Comparison of ENCODE assay signal across 22 cellular contexts in the genomic region with DNA sequence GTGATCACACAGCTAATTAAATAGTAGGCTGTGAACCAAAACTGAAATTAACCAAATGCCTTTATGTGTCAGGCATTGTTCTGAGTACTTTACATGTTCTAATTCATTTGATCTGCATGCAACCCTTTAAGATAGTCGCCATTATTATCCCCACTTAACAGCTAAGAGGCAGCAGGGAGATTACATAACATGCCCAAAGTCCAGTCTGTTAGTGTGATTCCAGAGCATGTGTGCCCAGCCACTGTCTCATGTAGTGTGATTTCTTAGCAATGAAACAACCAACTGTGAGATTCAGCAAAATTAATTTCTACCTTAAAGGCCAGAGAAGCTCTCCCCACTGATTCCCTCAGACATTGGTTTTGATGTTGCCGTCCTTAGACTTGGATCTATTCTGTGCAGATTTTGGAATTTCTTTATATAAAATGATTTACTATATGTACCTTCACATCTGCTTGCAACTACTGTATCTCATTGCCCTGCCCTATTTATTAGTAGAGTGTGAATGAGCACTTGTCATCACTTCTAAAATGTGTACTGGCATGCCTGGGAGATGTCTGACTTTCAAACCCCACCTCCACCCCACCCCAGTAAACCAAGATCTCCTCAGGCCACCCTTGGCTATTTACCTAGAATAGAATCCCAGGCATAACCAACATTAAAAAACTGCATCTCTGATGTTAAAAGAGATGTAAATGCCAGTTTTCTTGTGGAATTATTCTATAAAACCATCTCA.
"Had no signal": no experiment of that assay in that cellular context is flagged by ENCODE, and none has a peak within 500 bp of the region (broad histone marks: within the 10 kb centered on the region; RNA-seq: fewer than 3 reads in every experiment).

No MANE protein-coding gene starts in this region.

- H3K9me3 Mint-ChIP-seq: activated B cell treated with CpG ODN at 0.5 μM for 24 hours; activated CD8-positive, alpha-beta T cell treated with anti-CD3 and anti-CD28 coated beads for 36 hours; activated T-cell treated with anti-CD3 and anti-CD28 coated beads, Interleukin-2, amount 50 U/mL, for 24 hours; activated T-helper 2 cell treated with anti-CD3 and anti-CD28 coated beads, Interferon-gamma antibody, Interleukin-2, Interleukin-4, amounts not matched to agents 10 μg/mL and 5 μg/mL and 100 μg/mL, durations not matched to agents 14 hours and 24 hours and 36 hours; immature natural killer cell; mesothelial cell of epicardium; nephron progenitor cell; T-cell had no signal

- H3K27me3 Mint-ChIP-seq: activated B cell treated with CpG ODN at 0.5 μM for 24 hours; activated CD8-positive, alpha-beta T cell treated with anti-CD3 and anti-CD28 coated beads for 36 hours; activated T-cell treated with anti-CD3 and anti-CD28 coated beads, Interleukin-2, amount 50 U/mL, for 24 hours; T-cell had no signal

- H3K4me3 Mint-ChIP-seq: activated B cell treated with CpG ODN at 0.5 μM for 24 hours; activated CD8-positive, alpha-beta T cell treated with anti-CD3 and anti-CD28 coated beads for 36 hours; activated T-cell treated with anti-CD3 and anti-CD28 coated beads, Interleukin-2, amount 50 U/mL, for 24 hours; immature natural killer cell; mesothelial cell of epicardium; nephron progenitor cell; T-cell had no signal

- DNase-seq: activated B cell treated with CpG ODN at 0.5 μM for 24 hours; activated CD4-positive, alpha-beta T cell treated with anti-CD3 and anti-CD28 coated beads for 48 hours; activated CD8-positive, alpha-beta T cell treated with anti-CD3 and anti-CD28 coated beads for 36 hours; activated naive CD4-positive, alpha-beta T cell treated with Interleukin-2 at 50 U/mL for 16 hours; activated T-cell treated with anti-CD3 and anti-CD28 coated beads, Interleukin-2, amount 50 U/mL, for 24 hours; aorta; brain microvascular endothelial cell; cerebellar nuclear complex; cortex of kidney; immature natural killer cell; nephron progenitor cell; nucleus accumbens; stimulated activated CD4-positive, alpha-beta T cell treated with anti-CD3 and anti-CD28 coated beads, Interleukin-12 subunit alpha, Interleukin-12 subunit beta, amount 100 ng/mL, for 4 hours; stimulated activated CD4-positive, alpha-beta T cell treated with anti-CD3 and anti-CD28 coated beads, Interleukin-1b, Interleukin-23, amount 100 ng/mL, for 48 hours; stimulated activated naive CD4-positive, alpha-beta T cell treated with Interleukin-2 at 50 U/mL for 16 hours; T-cell; T-helper 9 cell; tibial artery had no signal

- ATAC-seq: activated CD8-positive, alpha-beta T cell treated with anti-CD3 and anti-CD28 coated beads for 36 hours; T-cell had no signal

- H3K27ac Mint-ChIP-seq: activated B cell treated with CpG ODN at 0.5 μM for 24 hours; activated CD8-positive, alpha-beta T cell treated with anti-CD3 and anti-CD28 coated beads for 36 hours; activated T-cell treated with anti-CD3 and anti-CD28 coated beads, Interleukin-2, amount 50 U/mL, for 24 hours; activated T-helper 2 cell treated with anti-CD3 and anti-CD28 coated beads, Interferon-gamma antibody, Interleukin-2, Interleukin-4, amounts not matched to agents 10 μg/mL and 5 μg/mL and 100 μg/mL, durations not matched to agents 14 hours and 24 hours and 36 hours; immature natural killer cell; mesothelial cell of epicardium; nephron progenitor cell had no signal

- H3K4me1 Mint-ChIP-seq: nephron progenitor cell had no signal

- H3K4me3 ChIP-seq: esophagus muscularis mucosa, lung, tibial artery had no signal
